In genomic region chr6:81241717-81242116, GRCh38 we compare ENCODE assay signal across 9 cellular contexts.
DNase-seq lines count a peak whose midpoint lies in the region; ATAC-seq and TF ChIP-seq lines count a peak whose summit lies in the region.
"Had no signal": no experiment of that assay in that cellular context is flagged by ENCODE, and none has a peak within 500 bp of the region (broad histone marks: within the 10 kb centered on the region; RNA-seq: fewer than 3 reads in every experiment).

No MANE protein-coding gene starts in this region.

- WGBS in mammary epithelial cell (ENCODE audit: low coverage, missing lambda C conversion rate): 59% methylated on average over 2 of the region's 2 CpGs

- peak; percentile 28 for DNase-seq in ELR (ENCODE audit: low read depth)
- peak; percentile 14 for DNase-seq in MV-4-11 (lab: John Stamatoyannopoulos, UW)
- peak; percentile 2 for DNase-seq in mammary epithelial cell
- DNase-seq in NCI-H1048 (lab: John Stamatoyannopoulos, UW): no peak
- DNase-seq in activated CD4-positive, alpha-beta T cell treated with anti-CD3 and anti-CD28 coated beads, Interleukin-2, amount 50 U/mL, for 48 hours: no peak
- DNase-seq in stimulated activated CD4-positive, alpha-beta T cell treated with anti-CD3 and anti-CD28 coated beads, Interleukin-4, amount 100 ng/mL, for 24 hours: no peak

- H3K4me1 Mint-ChIP-seq in nephron: peaks cover 9% of the 10 kb centered on the region

- no peaks in the 10 kb centered on the region for H3K36me3 ChIP-seq in mammary epithelial cell (ENCODE audit: insufficient read depth, low read length)

- dilution Hi-C loops in mammary epithelial cell (cut with HindIII; ENCODE audit: low sequenced_read_pairs): no loop called here

- H2AFZ ChIP-seq in mammary epithelial cell (ENCODE audit: low read depth, low read length): no peak overlapping the region

- H3K79me2 ChIP-seq in mammary epithelial cell (ENCODE audit: insufficient read depth, low read length): no peaks in the 10 kb centered on the region

- CTCF ChIA-PET in mammary epithelial cell (lab: Charles Lee; ENCODE audit: low non-redundant PET): no interaction called here

- H3K27me3 Mint-ChIP-seq in nephron (ENCODE audit: low read depth): no peaks in the 10 kb centered on the region

- no peaks in the 10 kb centered on the region for H3K4me1 ChIP-seq in mammary epithelial cell (ENCODE audit: insufficient read depth, low read length)

- TF ChIP-seq CTCF in mammary epithelial cell (conservative IDR thresholded peaks at IDR 0.05 in 1 of 2, IDR thresholded peaks at IDR 0.05 in 1 of 2; ENCODE audit: extremely low read depth in 1 of 2, insufficient read depth in 1 of 2, low read depth in 1 of 2, low read length in 2 of 2) (peak; percentile 38 to 50), nephron (IDR thresholded peaks at IDR 0.05; ENCODE audit: unreplicated experiment in 3 of 3) (peak; percentile 31 to 59 (median 44))

- no peak overlapping the region for H3K9ac ChIP-seq in mammary epithelial cell (ENCODE audit: insufficient read depth, low read length)

- H4K20me1 ChIP-seq in mammary epithelial cell (ENCODE audit: insufficient read depth, low read length): no peaks in the 10 kb centered on the region

- H3K4me3 Mint-ChIP-seq in nephron: no peak overlapping the region
- H3K4me3 Mint-ChIP-seq: T-helper 1 cell treated with Interleukin-12 subunit alpha and Interleukin-12 subunit beta and Interleukin-4 antibody, amounts not matched to agents 30 μg/mL and 1 μg/mL, for 36 hours had no signal

- H3K27ac ChIP-seq in mammary epithelial cell (ENCODE audit: insufficient read depth, low read depth, low read length): no peak overlapping the region

- no peak overlapping the region for H3K4me3 ChIP-seq in mammary epithelial cell (replicated peaks in 1 of 3; ENCODE audit: insufficient read depth in 1 of 3, low read depth in 2 of 3, low read length in 3 of 3)

- H3K27ac Mint-ChIP-seq in nephron: peak overlapping the region in 1 of 3 experiments; percentile 58
- H3K27ac Mint-ChIP-seq: T-helper 1 cell treated with Interleukin-12 subunit alpha and Interleukin-12 subunit beta and Interleukin-4 antibody, amounts not matched to agents 30 μg/mL and 1 μg/mL, for 36 hours had no signal

- no peak for ATAC-seq in HG02623 (IDR thresholded peaks at IDR 0.05; ENCODE audit: unreplicated experiment)

- H3K9me3 Mint-ChIP-seq in nephron: peaks cover 12% of the 10 kb centered on the region

- intact Hi-C loops in mammary epithelial cell (cut with micrococcal nuclease): loop anchor here (5.0 kb wide), 1 partner anchor 511 kb away; the partner anchor contains the start of gene TENT5A

- BruUV-seq in mammary epithelial cell (replicated peaks; lab: Mats Ljungman, UMichigan): no TSS peak

- H3K4me2 ChIP-seq in mammary epithelial cell (ENCODE audit: insufficient read depth, low read depth, low read length): no peak overlapping the region

- no peaks in the 10 kb centered on the region for H3K9me3 ChIP-seq in mammary epithelial cell (replicated peaks; ENCODE audit: insufficient read depth, low read length)

- no peaks in the 10 kb centered on the region for H3K36me3 Mint-ChIP-seq in nephron (ENCODE audit: low read depth)

- in situ Hi-C loops in mammary epithelial cell (cut with MboI; ENCODE audit: low sequenced_read_pairs in 2 of 2): no loop called here

- H3K27me3 ChIP-seq in mammary epithelial cell (ENCODE audit: insufficient read depth, low read length): no peaks in the 10 kb centered on the region

Comparison
In these comparisons a context has a peak if more than half of its experiments do, and no peak if none do; other contexts are left out.
1. DNase-seq: peak in ELR (single experiment), MV-4-11 (single experiment) and mammary epithelial cell (single experiment); none in NCI-H1048 (single experiment), activated CD4-positive, alpha-beta T cell treated with anti-CD3 and anti-CD28 coated beads, Interleukin-2, amount 50 U/mL, for 48 hours (0 of 2) and stimulated activated CD4-positive, alpha-beta T cell treated with anti-CD3 and anti-CD28 coated beads, Interleukin-4, amount 100 ng/mL, for 24 hours (single experiment).